ENCODE assay signal across 9 cellular contexts in genomic region chr12:81668475-81668874, GRCh38.
DNase-seq lines count a peak whose midpoint lies in the region; ATAC-seq, FAIRE-seq and TF ChIP-seq lines count a peak whose summit lies in the region.
"Had no signal": no experiment of that assay in that cellular context is flagged by ENCODE, and none has a peak within 500 bp of the region (broad histone marks: within the 10 kb centered on the region; RNA-seq: fewer than 3 reads in every experiment).

No MANE protein-coding gene starts in this region.

- no peaks in the 10 kb centered on the region for H3K36me3 ChIP-seq in bronchial epithelial cell (ENCODE audit: control insufficient read depth, insufficient read depth, low read length)
- H3K36me3 ChIP-seq in thoracic aorta: no peaks in the 10 kb centered on the region

- H3K4me1 ChIP-seq in thoracic aorta (ENCODE audit: control insufficient read depth in 1 of 2, low read depth in 2 of 2): no peaks in the 10 kb centered on the region

- H3K27me3 ChIP-seq in bronchial epithelial cell (ENCODE audit: control insufficient read depth, insufficient read depth, low read length): no peaks in the 10 kb centered on the region
- no peaks in the 10 kb centered on the region for H3K27me3 ChIP-seq in thoracic aorta (replicated peaks; ENCODE audit: insufficient read depth)

- H3K27ac ChIP-seq in thoracic aorta: no peak overlapping the region

- TF ChIP-seq CTCF in bronchial epithelial cell (IDR thresholded peaks at IDR 0.05; ENCODE audit: insufficient read depth, low read length, severe bottlenecking) (no peak), thoracic aorta (IDR thresholded peaks at IDR 0.05) (no peak)

- no peak overlapping the region for H3K4me3 ChIP-seq in bronchial epithelial cell (ENCODE audit: low read depth, low read length)
- H3K4me3 ChIP-seq in thoracic aorta: no peak overlapping the region

- ATAC-seq in GM21423 (IDR thresholded peaks at IDR 0.05; ENCODE audit: unreplicated experiment) (peak; percentile 87), thoracic aorta (ENCODE audit: insufficient number of reproducible peaks, low FRiP score, low read depth) (peak; percentile 96)

- FAIRE-seq in bronchial epithelial cell (lab: Jason Lieb, UNC): no peak
- FAIRE-seq: H1 had no signal

- DNase-seq in Daoy (ENCODE audit: low read depth) (peak; percentile 84), HPDE6-E6E7 (ENCODE audit: extremely low spot score) (peak; percentile 88), bronchial epithelial cell (ENCODE audit: low read depth) (peak; percentile 91), thoracic aorta (ENCODE audit: low spot score) (no peak), GM19238 (ENCODE audit: insufficient read length, low spot score) (no peak), NCI-H1417 treated with DMSO at 0.1 percent for 48 hours (lab: John Stamatoyannopoulos, UW) (no peak), DMS79 (lab: John Stamatoyannopoulos, UW) (no peak)

- H3K9me3 ChIP-seq in thoracic aorta: no peaks in the 10 kb centered on the region

Comparison
In these comparisons a context has a peak if more than half of its experiments do, and no peak if none do; other contexts are left out.
1. DNase-seq: peak in Daoy (single experiment), HPDE6-E6E7 (single experiment) and bronchial epithelial cell (single experiment); none in thoracic aorta (single experiment), GM19238 (single experiment), NCI-H1417 treated with DMSO at 0.1 percent for 48 hours (single experiment) and DMS79 (single experiment).